20 cellular contexts compared by ENCODE assay signal in the genomic region with DNA sequence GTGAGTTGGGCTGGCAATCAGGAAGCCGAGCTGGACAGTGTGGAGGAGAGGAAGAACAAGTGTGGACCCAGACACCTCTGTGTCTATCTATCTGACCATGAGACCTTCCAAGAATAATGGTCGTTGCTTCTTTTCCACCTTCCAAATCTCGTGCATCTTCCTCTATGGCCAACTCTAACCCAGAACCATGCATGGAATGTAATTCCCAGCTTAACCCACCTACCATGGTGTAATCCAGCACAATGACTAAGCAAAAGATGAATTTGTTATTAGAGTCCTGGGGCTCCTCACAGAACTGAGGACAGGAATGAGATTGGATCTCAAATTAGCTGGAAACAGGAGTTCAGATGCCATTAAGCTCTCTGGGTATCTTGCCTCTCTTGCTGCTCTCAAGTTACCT. TPM values are rescaled to one million over a fixed set of nuclear protein-coding genes. Genes with fewer than 3 reads are reported as not detected.
DNase-seq lines count a peak whose midpoint lies in the region; FAIRE-seq and TF ChIP-seq lines count a peak whose summit lies in the region.
"Had no signal": no experiment of that assay in that cellular context is flagged by ENCODE, and none has a peak within 500 bp of the region (broad histone marks: within the 10 kb centered on the region; RNA-seq: fewer than 3 reads in every experiment).

No MANE protein-coding gene starts in this region.

- peaks cover 0 to 11% (median 5%) of the 10 kb centered on the region in 4 donors for H3K4me1 ChIP-seq in tibial artery
- H3K4me1 ChIP-seq: neural progenitor cell had no signal

- H3K27ac ChIP-seq in AG04450 (ENCODE audit: low read depth, low read length) (peak overlapping the region; percentile 78), tibial artery (no peak overlapping the region)
- H3K27ac ChIP-seq: neural progenitor cell had no signal

- peaks cover 53% of the 10 kb centered on the region for H3K4me1 Mint-ChIP-seq in HFFc6 (ENCODE audit: low read depth)
- H3K4me1 Mint-ChIP-seq in activated CD4-positive, alpha-beta T cell treated with anti-CD3 and anti-CD28 coated beads, Interleukin-2, amount 10 ng/mL, durations not matched to agents 24 days and 14 days = no peaks in the 10 kb centered on the region
- H3K4me1 Mint-ChIP-seq: immature natural killer cell, neural progenitor cell had no signal

- no peaks in the 10 kb centered on the region for H3K27me3 ChIP-seq in AG04450 (ENCODE audit: control insufficient read depth, insufficient read depth, low read length)
- no peaks in the 10 kb centered on the region for H3K27me3 ChIP-seq in tibial artery
- H3K27me3 ChIP-seq: neural progenitor cell had no signal

- peak overlapping the region; percentile 39 for H3K4me3 Mint-ChIP-seq in HFFc6
- H3K4me3 Mint-ChIP-seq in activated CD4-positive, alpha-beta T cell treated with anti-CD3 and anti-CD28 coated beads, Interleukin-2, amount 10 ng/mL, durations not matched to agents 24 days and 14 days = no peak overlapping the region
- H3K4me3 Mint-ChIP-seq: immature natural killer cell, neural progenitor cell had no signal

- no peaks in the 10 kb centered on the region for H3K9me3 Mint-ChIP-seq in HFFc6
- no peaks in the 10 kb centered on the region for H3K9me3 Mint-ChIP-seq in activated CD4-positive, alpha-beta T cell treated with anti-CD3 and anti-CD28 coated beads, Interleukin-2, amount 10 ng/mL, durations not matched to agents 24 days and 14 days
- H3K9me3 Mint-ChIP-seq: neural progenitor cell had no signal

- in situ Hi-C loops in GM13977 (cut with MboI; ENCODE audit: low pct_unique_long_range_greater_than_20kb, low sequenced_read_pairs, unreplicated experiment) = loop anchor here (25.0 kb wide), 1 partner anchor 437 kb away; no protein-coding TSS in a partner anchor

- H3K36me3 Mint-ChIP-seq in HFFc6 (ENCODE audit: low read depth) = no peaks in the 10 kb centered on the region
- no peaks in the 10 kb centered on the region for H3K36me3 Mint-ChIP-seq in activated CD4-positive, alpha-beta T cell treated with anti-CD3 and anti-CD28 coated beads, Interleukin-2, amount 10 ng/mL, durations not matched to agents 24 days and 14 days (ENCODE audit: low read depth)
- H3K36me3 Mint-ChIP-seq: immature natural killer cell, neural progenitor cell had no signal

- no peak overlapping the region for H3K4me3 ChIP-seq in AG04450 (ENCODE audit: low read depth, low read length)
- H3K4me3 ChIP-seq in tibial artery = no peak overlapping the region
- H3K4me3 ChIP-seq: neural progenitor cell had no signal

- H3K27ac Mint-ChIP-seq in HFFc6 = peak overlapping the region; percentile 95
- no peak overlapping the region for H3K27ac Mint-ChIP-seq in activated CD4-positive, alpha-beta T cell treated with anti-CD3 and anti-CD28 coated beads, Interleukin-2, amount 10 ng/mL, durations not matched to agents 24 days and 14 days
- H3K27ac Mint-ChIP-seq: immature natural killer cell, neural progenitor cell had no signal

- FAIRE-seq in urothelium cell line (lab: Jason Lieb, UNC) = no peak
- FAIRE-seq: colon, endothelial cell of umbilical vein had no signal

- no peaks in the 10 kb centered on the region; the same call in 1 of the 2 replicates for H3K27me3 Mint-ChIP-seq in HFFc6 (ENCODE audit: insufficient read depth)
- H3K27me3 Mint-ChIP-seq in activated CD4-positive, alpha-beta T cell treated with anti-CD3 and anti-CD28 coated beads, Interleukin-2, amount 10 ng/mL, durations not matched to agents 24 days and 14 days = peaks cover 5% of the 10 kb centered on the region

- DNase-seq in AG04450 (ENCODE audit: low read depth, low spot score) = peak; percentile 47
- DNase-seq in HFFc6 = peak; percentile 68
- DNase-seq in astrocyte of the hippocampus (ENCODE audit: low read depth, low spot score) = peak; percentile 55
- DNase-seq in iris pigment epithelial cell (ENCODE audit: low read depth) = peak; percentile 72
- no peak for DNase-seq in activated CD4-positive, alpha-beta T cell treated with anti-CD3 and anti-CD28 coated beads, Interleukin-2, amount 10 ng/mL, durations not matched to agents 24 days and 14 days
- no peak for DNase-seq in urothelium cell line (ENCODE audit: low spot score)
- no peak for DNase-seq in tibial artery
- no peak for DNase-seq in GM13977 (ENCODE audit: low spot score)
- DNase-seq: activated CD4-positive, alpha-beta T cell treated with anti-CD3 and anti-CD28 coated beads for 1 hour; activated gamma-delta T cell; immature natural killer cell; MV-4-11; NCI-H1930; NCI-H526; OCI-M1; stimulated activated naive CD8-positive, alpha-beta T cell treated with anti-CD3 and anti-CD28 coated beads, Interleukin-15, Interleukin-2, amounts not matched to agents 100 U/mL and 50 U/mL, for 24 hours; T1000 had no signal

- no peaks in the 10 kb centered on the region for H3K36me3 ChIP-seq in tibial artery
- H3K36me3 ChIP-seq: neural progenitor cell had no signal

- CTCF ChIA-PET in AG04450 (lab: Charles Lee) = interaction anchor here (2.4 to 3.7 kb wide), 3 partner anchors 10 to 503 kb away, joined by 7 to 24 read pairs (median 21); no protein-coding TSS in a partner anchor

- no peaks in the 10 kb centered on the region for H3K9me3 ChIP-seq in AG04450 (ENCODE audit: control insufficient read depth, insufficient read depth, low read length)
- H3K9me3 ChIP-seq in tibial artery = no peaks in the 10 kb centered on the region

- POLR2A ChIA-PET in AG04450 (lab: Yijun Ruan, JAX) = interaction anchor here (1.5 to 1.7 kb wide), 2 partner anchors 18 to 132 kb away, joined by 6 to 11 read pairs; partner anchors contain the start of genes ARHGAP10 and TMEM184C

- TF ChIP-seq CTCF in AG04450 (IDR thresholded peaks at IDR 0.05; ENCODE audit: low read depth, low read length) (no peak), HFFc6 (IDR thresholded peaks at IDR 0.05) (no peak), tibial artery (IDR thresholded peaks at IDR 0.05) (no peak), GM13977 (IDR thresholded peaks at IDR 0.05; ENCODE audit: extremely low read depth, insufficient read depth, missing control alignments) (no peak)

- intact Hi-C loops in activated CD4-positive, alpha-beta T cell treated with anti-CD3 and anti-CD28 coated beads, Interleukin-2, amount 10 ng/mL, durations not matched to agents 24 days and 14 days (cut with micrococcal nuclease) = no loop called here
- intact Hi-C loops in tibial artery (cut with DNase I; ENCODE audit: low total_unique reads) = no loop called here

RNA-seq across cellular contexts. Expression of gene TMEM184C, which starts 17.4 kb away (rescaled TPM):
- 33.3 and 40.6 TPM in 2 replicates for polyA plus RNA-seq in AG04450 (2011; rRNA removed)
- 46.7 and 50.8 TPM in 2 replicates for polyA minus RNA-seq in AG04450 (2011; rRNA and poly(A)+ RNA removed)
- 10 to 100 TPM; 36.8 to 42.0 (median 39.8) TPM for total RNA-seq in HFFc6 (2021; fragmentation: NEBNext Ultra II Directional; extraction: Animal tissue kit (Norgen Biotek cat#: 25700))
- total RNA-seq in activated CD4-positive, alpha-beta T cell treated with anti-CD3 and anti-CD28 coated beads, Interleukin-2, amount 10 ng/mL, durations not matched to agents 24 days and 14 days = 18.3 and 19.7 TPM in 2 replicates

Comparison
In these comparisons a context has a peak if more than half of its experiments do, and no peak if none do; other contexts are left out.
1. DNase-seq: peak in AG04450 (single experiment), HFFc6 (single experiment), astrocyte of the hippocampus (single experiment) and iris pigment epithelial cell (single experiment); none in activated CD4-positive, alpha-beta T cell treated with anti-CD3 and anti-CD28 coated beads, Interleukin-2, amount 10 ng/mL, durations not matched to agents 24 days and 14 days (single experiment), urothelium cell line (single experiment), tibial artery (0 of 2) and GM13977 (single experiment).